ENCODE assay signal across 8 cellular contexts in the genomic region with DNA sequence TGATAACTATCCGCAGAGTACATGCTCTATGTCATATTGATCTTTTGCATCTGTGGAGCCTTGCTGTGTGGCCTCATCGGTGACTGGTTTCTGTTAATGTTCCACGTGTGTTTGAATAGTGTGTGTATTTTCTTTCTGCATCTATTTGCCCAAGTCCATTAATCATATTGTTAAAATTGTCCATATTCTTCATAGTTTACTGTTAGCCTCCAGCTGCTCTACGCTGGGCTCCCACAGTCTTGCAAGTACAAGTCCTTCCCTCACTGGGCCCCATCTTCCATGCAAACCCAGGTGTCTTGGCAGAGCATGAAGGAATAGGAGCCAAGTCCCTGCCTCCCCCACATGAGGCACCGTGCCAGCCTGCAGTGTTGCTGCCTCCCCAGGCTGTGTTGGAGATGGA.
A peak's percentile ranks its signal among the peaks of the same experiment; 100 is the strongest.
DNase-seq lines count a peak whose midpoint lies in the region; ATAC-seq, FAIRE-seq and TF ChIP-seq lines count a peak whose summit lies in the region.
"Not testable (repeated sequence)": the region's sequence is repeated elsewhere in the genome, so short reads cannot be mapped to it uniquely, and the experiment has no call there.

No MANE protein-coding gene starts in this region.

- not testable (repeated sequence) for TF ChIP-seq CTCF in dorsolateral prefrontal cortex (IDR thresholded peaks at IDR 0.05 in 54 of 56, conservative IDR thresholded peaks at IDR 0.05 in 2 of 56; ENCODE audit: low read depth in 1 of 56, partially characterized antibody in 56 of 56); pancreas (IDR thresholded peaks at IDR 0.05)

- DNase-seq in COR-L47 (lab: John Stamatoyannopoulos, UW) (peak; percentile 52), NCI-H1092 (lab: John Stamatoyannopoulos, UW) (peak; percentile 49), NCI-H446 treated with DMSO at 0.1 percent for 48 hours (lab: John Stamatoyannopoulos, UW) (peak; percentile 68), astrocyte of the hippocampus (ENCODE audit: low read depth, low spot score) (peak; percentile 7), dorsolateral prefrontal cortex (peak in 9 of 10 donors; percentile 10 to 64 (median 46)), left kidney (ENCODE audit: low read depth, low spot score) (peak; percentile 11), pancreas (peak in 5 of 6 donors; percentile 33 to 58 (median 36)), superior temporal gyrus (ENCODE audit: extremely low spot score) (peak; percentile 36)

- H3K4me1 ChIP-seq in pancreas, result not testable (repeated sequence)

- not testable (repeated sequence) for H3K27me3 ChIP-seq in dorsolateral prefrontal cortex, pancreas

- H3K27ac ChIP-seq in dorsolateral prefrontal cortex, pancreas: not testable (repeated sequence)

- intact Hi-C loops in dorsolateral prefrontal cortex (cut with DNase I); pancreas (cut with DNase I): not testable (repeated sequence)

- H3K4me3 ChIP-seq in dorsolateral prefrontal cortex, pancreas: not testable (repeated sequence)

- H3K9me3 ChIP-seq in pancreas, result not testable (repeated sequence)

- FAIRE-seq in pancreas (lab: Jason Lieb, UNC), result not testable (repeated sequence)

- not testable (repeated sequence) for H3K36me3 ChIP-seq in pancreas

- WGBS in pancreas, 2 donors, result 10 to 13% methylated on average over 5 of the region's 5 CpGs

- ATAC-seq in pancreas, result peak; percentile 80 to 93 (median 86)

Comparison
In these comparisons a context has a peak if more than half of its experiments do, and no peak if none do; other contexts are left out.
1. DNase-seq: peak in every context shown above with its lines; median percentile 68 in NCI-H446 treated with DMSO at 0.1 percent for 48 hours; 52 in COR-L47; 49 in NCI-H1092; 46 in dorsolateral prefrontal cortex; 36 in pancreas; 36 in superior temporal gyrus; 11 in left kidney; 7 in astrocyte of the hippocampus.